10 cellular contexts compared by ENCODE assay signal in the genomic region with DNA sequence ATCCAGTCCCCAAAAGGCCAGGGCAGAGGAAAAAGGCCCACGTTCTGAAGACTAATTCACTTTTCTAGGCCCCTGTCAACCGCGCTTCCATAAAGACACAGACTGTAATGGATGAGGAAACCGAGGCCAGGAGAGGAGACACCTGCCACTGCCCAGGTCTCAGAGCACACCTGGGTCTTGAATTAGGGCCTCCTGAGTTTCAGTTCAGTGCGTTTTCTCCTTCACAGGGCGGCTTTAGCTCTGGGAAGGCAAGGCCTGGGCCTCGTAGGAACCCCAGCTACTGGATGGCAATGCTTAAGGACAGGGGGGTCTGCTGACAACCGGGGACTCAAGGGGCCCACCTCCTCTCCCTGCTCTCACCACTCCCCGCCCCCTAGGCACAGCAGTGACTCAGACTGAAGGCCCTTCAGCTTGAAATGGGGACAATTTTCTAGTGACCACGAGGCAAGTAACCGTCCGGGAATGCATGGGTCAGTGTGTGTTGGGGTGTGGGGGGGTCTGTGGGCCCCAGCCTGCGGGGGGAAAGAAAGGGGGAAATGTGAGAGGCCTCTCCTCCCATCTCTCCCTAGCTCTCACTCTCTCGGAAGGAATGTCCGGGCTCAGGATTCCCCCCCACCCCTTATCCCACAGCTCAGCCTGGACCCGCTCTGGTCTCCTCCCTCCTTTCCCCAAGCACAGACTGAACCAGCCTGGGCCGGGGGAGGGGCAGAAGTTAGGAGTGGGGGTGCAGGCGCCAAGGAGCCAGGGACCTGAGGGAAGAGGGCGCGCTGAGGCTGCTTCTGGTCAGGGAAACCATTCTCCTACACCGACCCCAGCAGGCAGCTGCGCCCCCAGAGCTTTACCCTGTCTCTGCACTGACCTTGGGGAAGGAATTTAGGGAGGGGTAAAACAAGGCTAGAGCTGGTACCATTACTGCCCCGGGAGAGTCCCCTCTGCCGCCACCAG. TPM values are rescaled to one million over a fixed set of nuclear protein-coding genes. Genes with fewer than 3 reads are reported as not detected.
A peak's percentile ranks its signal among the peaks of the same experiment; 100 is the strongest.
DNase-seq lines count a peak whose midpoint lies in the region; ATAC-seq and TF ChIP-seq lines count a peak whose summit lies in the region.
"Had no signal": no experiment of that assay in that cellular context is flagged by ENCODE, and none has a peak within 500 bp of the region (broad histone marks: within the 10 kb centered on the region; RNA-seq: fewer than 3 reads in every experiment).

No MANE protein-coding gene starts in this region.

- no peak overlapping the region for H3K27ac Mint-ChIP-seq in T-helper 1 cell treated with Interleukin-12 subunit alpha and Interleukin-12 subunit beta and Interleukin-4 antibody, amounts not matched to agents 30 μg/mL and 1 μg/mL, for 36 hours
- no peak overlapping the region for H3K27ac Mint-ChIP-seq in activated naive CD8-positive, alpha-beta T cell
- H3K27ac Mint-ChIP-seq: activated naive CD4-positive, alpha-beta T cell treated with anti-CD3 and anti-CD28 coated beads, Interleukin-2, amount 50 U/mL, for 72 hours had no signal

- H3K4me3 ChIP-seq in iPS-18c (ENCODE audit: insufficient read depth, low read depth, low read length) (peak overlapping the region; percentile 58), suprapubic skin (peak overlapping the region; percentile 49)

- no peaks in the 10 kb centered on the region for H3K9me3 Mint-ChIP-seq in T-helper 1 cell treated with Interleukin-12 subunit alpha and Interleukin-12 subunit beta and Interleukin-4 antibody, amounts not matched to agents 30 μg/mL and 1 μg/mL, for 36 hours
- H3K9me3 Mint-ChIP-seq in activated naive CD8-positive, alpha-beta T cell (ENCODE audit: low read depth) = no peaks in the 10 kb centered on the region
- H3K9me3 Mint-ChIP-seq: activated naive CD4-positive, alpha-beta T cell treated with anti-CD3 and anti-CD28 coated beads, Interleukin-2, amount 50 U/mL, for 72 hours had no signal

- H3K4me1 ChIP-seq in suprapubic skin = peaks cover 67% of the 10 kb centered on the region

- H3K27me3 ChIP-seq in suprapubic skin = peaks cover 5% of the 10 kb centered on the region

- no peak for TF ChIP-seq POLR2A in suprapubic skin (IDR thresholded peaks at IDR 0.05)

- no peak for TF ChIP-seq CTCF in suprapubic skin (IDR thresholded peaks at IDR 0.05)

- WGBS in suprapubic skin = 51% methylated on average over 24 of the region's 24 CpGs

- peak overlapping the region; percentile 34 for H3K4me3 Mint-ChIP-seq in T-helper 1 cell treated with Interleukin-12 subunit alpha and Interleukin-12 subunit beta and Interleukin-4 antibody, amounts not matched to agents 30 μg/mL and 1 μg/mL, for 36 hours
- peak overlapping the region; percentile 52 for H3K4me3 Mint-ChIP-seq in activated naive CD8-positive, alpha-beta T cell

- TF ChIP-seq EP300 in suprapubic skin (IDR thresholded peaks at IDR 0.05) = no peak

- H3K36me3 Mint-ChIP-seq in T-helper 1 cell treated with Interleukin-12 subunit alpha and Interleukin-12 subunit beta and Interleukin-4 antibody, amounts not matched to agents 30 μg/mL and 1 μg/mL, for 36 hours (ENCODE audit: low read depth) = no peaks in the 10 kb centered on the region
- no peaks in the 10 kb centered on the region for H3K36me3 Mint-ChIP-seq in activated naive CD8-positive, alpha-beta T cell
- H3K36me3 Mint-ChIP-seq: activated naive CD4-positive, alpha-beta T cell treated with anti-CD3 and anti-CD28 coated beads, Interleukin-2, amount 50 U/mL, for 72 hours had no signal

- peak overlapping the region; percentile 76 for H3K27ac ChIP-seq in suprapubic skin
- H3K27ac ChIP-seq: C4-2B had no signal

- peaks cover 7% of the 10 kb centered on the region for H3K4me1 Mint-ChIP-seq in T-helper 1 cell treated with Interleukin-12 subunit alpha and Interleukin-12 subunit beta and Interleukin-4 antibody, amounts not matched to agents 30 μg/mL and 1 μg/mL, for 36 hours (ENCODE audit: low read depth)
- H3K4me1 Mint-ChIP-seq in activated naive CD8-positive, alpha-beta T cell (ENCODE audit: low read depth) = peaks cover 4% of the 10 kb centered on the region

- peaks cover 35% of the 10 kb centered on the region for H3K27me3 Mint-ChIP-seq in T-helper 1 cell treated with Interleukin-12 subunit alpha and Interleukin-12 subunit beta and Interleukin-4 antibody, amounts not matched to agents 30 μg/mL and 1 μg/mL, for 36 hours (ENCODE audit: low read depth)
- no peaks in the 10 kb centered on the region for H3K27me3 Mint-ChIP-seq in activated naive CD8-positive, alpha-beta T cell

- DNase-seq in T-helper 1 cell (no peak), suprapubic skin (ENCODE audit: low spot score in 2 of 2) (no peak), MV-4-11 (lab: John Stamatoyannopoulos, UW) (no peak)

- no peak for ATAC-seq in HG03139 (IDR thresholded peaks at IDR 0.05; ENCODE audit: unreplicated experiment)
- no peak for ATAC-seq in HG02610 (IDR thresholded peaks at IDR 0.05; ENCODE audit: unreplicated experiment)

- H3K9me3 ChIP-seq in iPS-18c (ENCODE audit: control insufficient read depth, insufficient read depth, low read length) (no peaks in the 10 kb centered on the region), suprapubic skin (no peaks in the 10 kb centered on the region)

- H3K36me3 ChIP-seq in suprapubic skin = no peaks in the 10 kb centered on the region

RNA-seq across cellular contexts. Expression of a gene that starts 17.2 kb away (rescaled TPM):
- 1 to 10 TPM in 2 of 4 donors, under 1 TPM in 2; 0.79 to 2.3 (median 1.5) TPM for total RNA-seq in suprapubic skin

RNA-seq across cellular contexts. Expression of a gene that starts 52.6 kb away (rescaled TPM):
- 10 to 100 TPM; 60.5 to 91.0 (median 73.4) TPM for total RNA-seq in suprapubic skin
